In genomic region chr20:18728867-18729224, GRCh38 we compare ENCODE assay signal across 12 cellular contexts.
A peak's percentile ranks its signal among the peaks of the same experiment; 100 is the strongest.
DNase-seq lines count a peak whose midpoint lies in the region; ATAC-seq lines count a peak whose summit lies in the region.
"Had no signal": no experiment of that assay in that cellular context is flagged by ENCODE, and none has a peak within 500 bp of the region (broad histone marks: within the 10 kb centered on the region; RNA-seq: fewer than 3 reads in every experiment).

No MANE protein-coding gene starts in this region.

- H3K9me3 Mint-ChIP-seq in naive B cell, result no peaks in the 10 kb centered on the region
- H3K9me3 Mint-ChIP-seq: neural crest cell; stimulated activated naive CD8-positive, alpha-beta T cell treated with anti-CD3 and anti-CD28 coated beads, Interleukin-15, Interleukin-2, amounts not matched to agents 100 ng/mL and 50 ng/mL, for 24 hours had no signal

- H3K27ac Mint-ChIP-seq in naive B cell, result peak overlapping the region in 5 of 6 donors; percentile 22 to 86 (median 85)
- H3K27ac Mint-ChIP-seq: stimulated activated naive CD8-positive, alpha-beta T cell treated with anti-CD3 and anti-CD28 coated beads, Interleukin-15, Interleukin-2, amounts not matched to agents 100 ng/mL and 50 ng/mL, for 24 hours had no signal

- peaks cover 0 to 4% of the 10 kb centered on the region in 2 donors for H3K36me3 Mint-ChIP-seq in naive B cell

- H3K4me3 Mint-ChIP-seq in naive B cell, result peak overlapping the region in 7 of 8 donors; percentile 55 to 85 (median 67)
- H3K4me3 Mint-ChIP-seq: neural crest cell; stimulated activated naive CD8-positive, alpha-beta T cell treated with anti-CD3 and anti-CD28 coated beads, Interleukin-15, Interleukin-2, amounts not matched to agents 100 ng/mL and 50 ng/mL, for 24 hours had no signal

- H3K4me1 Mint-ChIP-seq in naive B cell, result peaks cover 34 to 50% (median 36%) of the 10 kb centered on the region in 3 donors

- DNase-seq in naive B cell, result no peak
- DNase-seq in NCI-H1436 (lab: John Stamatoyannopoulos, UW), result no peak
- DNase-seq in EL, result no peak
- DNase-seq in NCI-H1436 treated with DMSO at 0.1 percent for 48 hours (lab: John Stamatoyannopoulos, UW), result no peak
- DNase-seq in SK-N-DZ (ENCODE audit: low spot score), result no peak
- DNase-seq: activated effector memory CD4-positive, alpha-beta T cell treated with anti-CD3 and anti-CD28 coated beads, Interleukin-2, amount 50 U/mL, for 16 hours; NCI-H1930 had no signal

- ATAC-seq in GM19043 (IDR thresholded peaks at IDR 0.05; ENCODE audit: low read depth, unreplicated experiment), result peak; percentile 43
- peak; percentile 43 for ATAC-seq in HG02571 (IDR thresholded peaks at IDR 0.05; ENCODE audit: unreplicated experiment)
- ATAC-seq in HG03196 (IDR thresholded peaks at IDR 0.05; ENCODE audit: unreplicated experiment), result peak; percentile 46
- ATAC-seq in naive B cell (ENCODE audit: low read depth in 2 of 2), result peak; percentile 9 to 17

- H3K27me3 Mint-ChIP-seq in naive B cell, result no peaks in the 10 kb centered on the region
- H3K27me3 Mint-ChIP-seq: stimulated activated naive CD8-positive, alpha-beta T cell treated with anti-CD3 and anti-CD28 coated beads, Interleukin-15, Interleukin-2, amounts not matched to agents 100 ng/mL and 50 ng/mL, for 24 hours had no signal
